18 cellular contexts compared by ENCODE assay signal in genomic region chr6:63560806-63561672, GRCh38. TPM values are rescaled to one million over a fixed set of nuclear protein-coding genes. Genes with fewer than 3 reads are reported as not detected.
DNase-seq lines count a peak whose midpoint lies in the region; ATAC-seq, FAIRE-seq and TF ChIP-seq lines count a peak whose summit lies in the region.
"Had no signal": no experiment of that assay in that cellular context is flagged by ENCODE, and none has a peak within 500 bp of the region (broad histone marks: within the 10 kb centered on the region; RNA-seq: fewer than 3 reads in every experiment).

No MANE protein-coding gene starts in this region.

- no peak for TF ChIP-seq EP300 in K562 (IDR thresholded peaks at IDR 0.05; ENCODE audit: low read length)
- no peak for TF ChIP-seq EP300 in stomach (IDR thresholded peaks at IDR 0.05)

- BruUV-seq in K562 (replicated peaks; lab: Mats Ljungman, UMichigan) = no TSS peak

- H3K27me3 Mint-ChIP-seq in CD4-positive, alpha-beta memory T cell = peaks cover 14 to 15% of the 10 kb centered on the region in 2 donors

- ATAC-seq in K562 = no peak
- ATAC-seq: stimulated activated naive B cell treated with anti-CD40 and anti-IgM and Interleukin-4, amounts not matched to agents 10 μg/mL and 1 μg/mL and 100 μg/mL, for 72 hours had no signal

- in situ Hi-C loops in K562 (cut with MboI) = no loop called here

- H3K27me3 ChIP-seq in K562 (ENCODE audit: control insufficient read depth in 2 of 2, insufficient read depth in 2 of 2, low read length in 2 of 2) = peaks cover 0 to 4% of the 10 kb centered on the region in 2 experiments; a peak in 2 of 5 replicates
- no peaks in the 10 kb centered on the region for H3K27me3 ChIP-seq in stomach
- H3K27me3 ChIP-seq in CD4-positive, alpha-beta memory T cell (ENCODE audit: insufficient read depth, low read length) = no peaks in the 10 kb centered on the region
- no peaks in the 10 kb centered on the region for H3K27me3 ChIP-seq in vagina
- H3K27me3 ChIP-seq: uterus had no signal

- H3K27ac ChIP-seq in K562 (ENCODE audit: extremely low read depth, low read depth, low read length) (no peak overlapping the region), stomach (peak overlapping the region in 4 of 5 donors; percentile 57 to 80 (median 67)), vagina (no peak overlapping the region)
- no peak overlapping the region for H3K27ac ChIP-seq in CD4-positive, alpha-beta memory T cell (ENCODE audit: low read depth, low read length)
- H3K27ac ChIP-seq: uterus had no signal

- H3K79me2 ChIP-seq in K562 (ENCODE audit: control insufficient read depth, insufficient read depth, low read length) = no peaks in the 10 kb centered on the region

- H3K4me1 ChIP-seq in K562 (replicated peaks in 1 of 2; ENCODE audit: control insufficient read depth in 2 of 2, insufficient read depth in 2 of 2, low read length in 2 of 2) (no peaks in the 10 kb centered on the region), stomach (peaks cover 3 to 34% (median 20%) of the 10 kb centered on the region in 4 donors), vagina (no peaks in the 10 kb centered on the region)
- no peaks in the 10 kb centered on the region for H3K4me1 ChIP-seq in CD4-positive, alpha-beta memory T cell (ENCODE audit: insufficient read depth, low read length)
- H3K4me1 ChIP-seq: uterus had no signal

- no peak for FAIRE-seq in HTR-8/SVneo (lab: Jason Lieb, UNC)
- no peak for FAIRE-seq in K562 (lab: Jason Lieb, UNC)
- FAIRE-seq: GM12892 had no signal

- H3K4me3 ChIP-seq in K562 (no peak overlapping the region), stomach (no peak overlapping the region), vagina (no peak overlapping the region)
- no peak overlapping the region for H3K4me3 ChIP-seq in CD4-positive, alpha-beta memory T cell (ENCODE audit: low read length in 2 of 2)
- H3K4me3 ChIP-seq: uterus had no signal

- POLR2A ChIA-PET in K562 (lab: Yijun Ruan, JAX) = interaction anchor here (1.1 kb wide), 1 partner anchor 13 kb away, joined by 3 read pairs; no protein-coding TSS in a partner anchor
- POLR2A ChIA-PET in CD4-positive, alpha-beta memory T cell (lab: Charles Lee; ENCODE audit: partially characterized antibody) = no interaction called here

- WGBS in K562 (ENCODE audit: insufficient coverage, low coverage, missing lambda C conversion rate) = 5% methylated on average over 3 of the region's 3 CpGs
- 24 to 53% (median 36%) methylated on average over 3 of the region's 3 CpGs for WGBS in stomach, 5 donors

- H3K4me3 Mint-ChIP-seq in CD4-positive, alpha-beta memory T cell = no peak overlapping the region
- H3K4me3 Mint-ChIP-seq: activated CD4-positive, alpha-beta T cell treated with anti-CD3 and anti-CD28 coated beads, Interleukin-2, amount 10 ng/mL, durations not matched to agents 24 days and 14 days; activated naive CD8-positive, alpha-beta T cell treated with anti-CD3 and anti-CD28 coated beads, Interleukin-2, amount 10 ng/mL, durations not matched to agents 7 days and 5 days; CD4-positive, alpha-beta T cell; H9; neural crest cell; stimulated activated naive B cell treated with anti-CD40 and anti-IgM and Interleukin-4, amounts not matched to agents 10 μg/mL and 1 μg/mL and 100 μg/mL, for 72 hours had no signal

- intact Hi-C loops in K562 (cut with micrococcal nuclease) = no loop called here
- intact Hi-C loops in stomach (cut with DNase I; ENCODE audit: low total_unique reads) = no loop called here
- intact Hi-C loops in CD4-positive, alpha-beta memory T cell (cut with micrococcal nuclease) = no loop called here
- intact Hi-C loops in vagina (cut with DNase I) = no loop called here

- H3K9me1 ChIP-seq in K562 (ENCODE audit: control insufficient read depth, insufficient read depth, low read length) = no peaks in the 10 kb centered on the region

- TF ChIP-seq CTCF in K562 (IDR thresholded peaks at IDR 0.05 in 2 of 3, conservative IDR thresholded peaks at IDR 0.05 in 1 of 3; ENCODE audit: insufficient read depth in 2 of 3, low read depth in 1 of 3, low read length in 3 of 3) (no peak), stomach (IDR thresholded peaks at IDR 0.05) (no peak), vagina (IDR thresholded peaks at IDR 0.05) (no peak)

- CTCF ChIA-PET in K562 (lab: Yijun Ruan, JAX; ENCODE audit: low intra/inter-chr PET ratio) = no interaction called here
- CTCF ChIA-PET in CD4-positive, alpha-beta memory T cell (lab: Charles Lee; ENCODE audit: partially characterized antibody) = no interaction called here

- peak; percentile 33 for DNase-seq in HTR-8/SVneo (ENCODE audit: insufficient read length, low spot score)
- DNase-seq in K562 (ENCODE audit: extremely low read depth in 1 of 4, low spot score in 3 of 4) = no peak
- DNase-seq in iris pigment epithelial cell (ENCODE audit: low read depth) = peak; percentile 73
- no peak for DNase-seq in stomach
- DNase-seq in CD4-positive, alpha-beta memory T cell = no peak
- DNase-seq in NCI-H2029 (lab: John Stamatoyannopoulos, UW) = no peak
- DNase-seq in vagina (ENCODE audit: extremely low spot score in 2 of 2) = no peak
- DNase-seq: activated CD4-positive, alpha-beta T cell treated with anti-CD3 and anti-CD28 coated beads, Interleukin-2, amount 10 ng/mL, durations not matched to agents 24 days and 14 days; activated naive CD8-positive, alpha-beta T cell treated with anti-CD3 and anti-CD28 coated beads, Interleukin-2, amount 10 ng/mL, durations not matched to agents 7 days and 5 days; CD4-positive, alpha-beta T cell; H9; NCI-H1092; NCI-H2171 treated with DMSO at 0.1 percent for 48 hours; SIG-M5; stimulated activated naive B cell treated with anti-CD40 and anti-IgM and Interleukin-4, amounts not matched to agents 10 μg/mL and 1 μg/mL and 100 μg/mL, for 72 hours; uterus had no signal

- no peaks in the 10 kb centered on the region for H3K36me3 ChIP-seq in K562 (ENCODE audit: control insufficient read depth, insufficient read depth, low read length)
- no peaks in the 10 kb centered on the region for H3K36me3 ChIP-seq in stomach
- H3K36me3 ChIP-seq in CD4-positive, alpha-beta memory T cell (ENCODE audit: insufficient read depth, low read length) = no peaks in the 10 kb centered on the region
- H3K36me3 ChIP-seq in vagina = no peaks in the 10 kb centered on the region
- H3K36me3 ChIP-seq: uterus had no signal

- no peak for TF ChIP-seq RAD21 in K562 (CRISPR knock-in tag; conservative IDR thresholded peaks at IDR 0.05 in 1 of 2, IDR thresholded peaks at IDR 0.05 in 1 of 2)

- H3K4me2 ChIP-seq in K562 (ENCODE audit: insufficient read depth, low read length) = no peak overlapping the region

- TF ChIP-seq POLR2A in K562 (conservative IDR thresholded peaks at IDR 0.05) = no peak
- TF ChIP-seq POLR2A in stomach (IDR thresholded peaks at IDR 0.05) = no peak
- no peak for TF ChIP-seq POLR2A in vagina (IDR thresholded peaks at IDR 0.05)

- H3K36me3 Mint-ChIP-seq in CD4-positive, alpha-beta memory T cell = no peaks in the 10 kb centered on the region
- H3K36me3 Mint-ChIP-seq: activated naive CD8-positive, alpha-beta T cell treated with anti-CD3 and anti-CD28 coated beads, Interleukin-2, amount 10 ng/mL, durations not matched to agents 7 days and 5 days; stimulated activated naive B cell treated with anti-CD40 and anti-IgM and Interleukin-4, amounts not matched to agents 10 μg/mL and 1 μg/mL and 100 μg/mL, for 72 hours had no signal

- H4K20me1 ChIP-seq in K562 (replicated peaks; ENCODE audit: control insufficient read depth, insufficient read depth, low read length) = no peaks in the 10 kb centered on the region

- no peaks in the 10 kb centered on the region for H3K4me1 Mint-ChIP-seq in CD4-positive, alpha-beta memory T cell

- H3K27ac Mint-ChIP-seq in CD4-positive, alpha-beta memory T cell = peak overlapping the region in 1 of 7 donors; percentile 10
- H3K27ac Mint-ChIP-seq: activated CD4-positive, alpha-beta T cell treated with anti-CD3 and anti-CD28 coated beads, Interleukin-2, amount 10 ng/mL, durations not matched to agents 24 days and 14 days; activated naive CD8-positive, alpha-beta T cell treated with anti-CD3 and anti-CD28 coated beads, Interleukin-2, amount 10 ng/mL, durations not matched to agents 7 days and 5 days; CD4-positive, alpha-beta T cell; H9; stimulated activated naive B cell treated with anti-CD40 and anti-IgM and Interleukin-4, amounts not matched to agents 10 μg/mL and 1 μg/mL and 100 μg/mL, for 72 hours had no signal

- no peak overlapping the region for H3K9ac ChIP-seq in K562 (ENCODE audit: insufficient read depth in 1 of 2, low read depth in 2 of 2, low read length in 2 of 2)

- H3K9me3 ChIP-seq in K562 (replicated peaks; ENCODE audit: control insufficient read depth, insufficient read depth, low read depth, low read length) = no peaks in the 10 kb centered on the region
- no peaks in the 10 kb centered on the region for H3K9me3 ChIP-seq in stomach
- H3K9me3 ChIP-seq in CD4-positive, alpha-beta memory T cell (ENCODE audit: control insufficient read depth in 1 of 2, low read length in 2 of 2) = no peaks in the 10 kb centered on the region
- H3K9me3 ChIP-seq in vagina = no peaks in the 10 kb centered on the region
- H3K9me3 ChIP-seq: uterus had no signal

- H2AFZ ChIP-seq in K562 (ENCODE audit: low read depth, low read length) = no peak overlapping the region

- H3K9me3 Mint-ChIP-seq in CD4-positive, alpha-beta memory T cell = no peaks in the 10 kb centered on the region
- H3K9me3 Mint-ChIP-seq: activated CD4-positive, alpha-beta T cell treated with anti-CD3 and anti-CD28 coated beads, Interleukin-2, amount 10 ng/mL, durations not matched to agents 24 days and 14 days; CD4-positive, alpha-beta T cell; H9; neural crest cell; stimulated activated naive B cell treated with anti-CD40 and anti-IgM and Interleukin-4, amounts not matched to agents 10 μg/mL and 1 μg/mL and 100 μg/mL, for 72 hours had no signal

RNA-seq across cellular contexts. Expression of gene PTP4A1, which starts 11.2 kb away (rescaled TPM):
- 10.0 and 28.1 TPM in 2 replicates for total RNA-seq in K562 (2011; cell fraction: chromatin; rRNA removed; ENCODE audit: low replicate concordance)
- 10.7 and 10.8 TPM in 2 replicates for total RNA-seq in K562 (2011; cell fraction: nucleolus; rRNA removed)
- total RNA-seq in K562 (2011; cell fraction: nucleoplasm; rRNA removed) = 15.0 and 29.0 TPM in 2 replicates
- total RNA-seq in K562 (2014; rRNA removed) = 13.1 and 14.6 TPM in 2 replicates
- total RNA-seq in K562 (2014; rRNA removed; fragmentation: Illumina TruSeq; extraction: Trizol) = 10.0 and 12.7 TPM in 2 replicates
- total RNA-seq in K562 (2015; rRNA removed; fragmentation: Illumina TruSeq; extraction: Trizol) = 9.7 and 10.3 TPM in 2 replicates
- 60.9 and 62.7 TPM in 2 replicates for total RNA-seq in K562 (2021)
- polyA plus RNA-seq in K562 (2011; rRNA removed) = 17.1 and 17.9 TPM in 2 replicates
- polyA plus RNA-seq in K562 (2011; cell fraction: cytosol; rRNA removed) = 1.9 and 10.8 TPM in 2 replicates
- 6.9 and 10.5 TPM in 2 replicates for polyA plus RNA-seq in K562 (2011; cell fraction: nucleus; rRNA removed)
- 41.6 and 51.3 TPM in 2 replicates for polyA plus RNA-seq in K562 (2012)
- 57.0 and 67.5 TPM in 2 replicates for polyA plus RNA-seq in K562 (2014; fragmentation: Illumina TruSeq; extraction: Trizol)
- polyA plus RNA-seq in K562 (2014; fragmentation: Nextera tagmentation; extraction: Ambion mirVana) = 10 to 100 TPM in 1 of 2 experiments, 1 to 10 TPM in 1; 3.7 to 13.6 TPM
- polyA plus RNA-seq in K562 (2014; rRNA removed) = 12.4 and 12.9 TPM in 2 replicates
- polyA minus RNA-seq in K562 (2011; rRNA and poly(A)+ RNA removed) = 23.4 and 25.8 TPM in 2 replicates
- polyA minus RNA-seq in K562 (2011; cell fraction: cytosol; rRNA and poly(A)+ RNA removed) = 24.8 and 25.0 TPM in 2 replicates
- polyA minus RNA-seq in K562 (2011; cell fraction: nucleus; rRNA and poly(A)+ RNA removed) = 16.0 and 19.1 TPM in 2 replicates
- 100 to 1,000 TPM in 1 of 5 donors, 10 to 100 TPM in 4; 22.0 to 140 (median 54.6) TPM for total RNA-seq in stomach
- 10 to 100 TPM; 10.0 to 23.7 (median 19.4) TPM for polyA plus RNA-seq in stomach
- total RNA-seq in CD4-positive, alpha-beta memory T cell = 10 to 100 TPM; 22.6 to 30.3 TPM
- polyA plus RNA-seq in CD4-positive, alpha-beta memory T cell = 10 to 100 TPM; 41.6 to 96.3 TPM
- total RNA-seq in vagina = 29.5 TPM

Comparison
In these comparisons a context has a peak if more than half of its experiments do, and no peak if none do; other contexts are left out.
1. DNase-seq: peak in HTR-8/SVneo (single experiment) and iris pigment epithelial cell (single experiment); none in K562 (0 of 4), stomach (single experiment), CD4-positive, alpha-beta memory T cell (0 of 5), NCI-H2029 (single experiment) and vagina (0 of 2).
2. H3K27ac ChIP-seq: peak in stomach (4 of 5); none in K562 (single experiment), CD4-positive, alpha-beta memory T cell (single experiment) and vagina (single experiment).